9 cellular contexts compared by ENCODE assay signal in the genomic region with DNA sequence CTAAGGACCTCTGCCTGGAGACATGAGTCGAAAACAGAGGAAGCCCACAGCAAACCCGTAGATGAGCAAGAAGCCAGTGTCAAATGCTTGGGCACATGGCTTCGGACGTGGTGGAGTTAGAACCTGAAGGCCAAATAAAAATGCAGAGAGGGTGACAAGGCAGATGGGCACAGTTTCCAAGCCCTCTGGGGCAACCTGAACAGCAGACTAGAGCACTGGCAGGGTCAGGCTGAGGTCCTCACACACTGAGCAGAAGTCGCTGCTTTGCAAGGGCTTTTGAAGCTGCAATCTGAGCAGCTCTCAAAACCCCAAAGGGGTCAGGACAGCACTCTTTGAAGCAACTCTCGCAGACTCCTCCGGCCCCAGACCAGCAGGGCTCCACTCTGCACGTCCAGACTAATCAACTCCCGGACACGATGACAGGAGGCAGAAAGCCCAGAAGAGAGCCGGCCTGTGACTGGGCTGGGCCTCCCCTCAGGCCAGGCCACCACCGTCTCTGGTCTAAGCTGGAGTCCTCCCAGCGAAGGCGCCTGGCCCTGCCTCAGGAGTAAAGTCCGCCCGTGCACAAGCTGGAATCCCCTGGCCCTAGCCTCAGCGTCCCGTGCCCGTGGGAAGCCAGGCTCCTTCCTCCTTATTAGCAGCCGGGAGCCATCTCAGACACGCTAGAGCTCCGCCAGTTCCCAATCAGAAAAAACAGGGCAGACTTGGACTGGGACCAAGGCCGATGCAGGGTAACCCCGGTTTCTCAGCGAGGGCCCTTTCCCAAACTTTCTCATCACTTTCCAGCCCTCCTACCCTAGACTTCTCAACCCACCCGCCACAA. TPM values are rescaled to one million over a fixed set of nuclear protein-coding genes. Genes with fewer than 3 reads are reported as not detected.
DNase-seq lines count a peak whose midpoint lies in the region; ATAC-seq and TF ChIP-seq lines count a peak whose summit lies in the region.
"Had no signal": no experiment of that assay in that cellular context is flagged by ENCODE, and none has a peak within 500 bp of the region (broad histone marks: within the 10 kb centered on the region; RNA-seq: fewer than 3 reads in every experiment).

No MANE protein-coding gene starts in this region.

- peaks cover 3% of the 10 kb centered on the region for H3K27me3 Mint-ChIP-seq in activated naive CD4-positive, alpha-beta T cell treated with anti-CD3 and anti-CD28 coated beads, Interleukin-2, amount 10 ng/mL, durations not matched to agents 7 days and 5 days
- H3K27me3 Mint-ChIP-seq in glutamatergic neuron (ENCODE audit: unreplicated experiment) = peaks cover 17% of the 10 kb centered on the region

- H3K4me1 Mint-ChIP-seq in activated naive CD4-positive, alpha-beta T cell treated with anti-CD3 and anti-CD28 coated beads, Interleukin-2, amount 10 ng/mL, durations not matched to agents 7 days and 5 days = peaks cover 54% of the 10 kb centered on the region
- H3K4me1 Mint-ChIP-seq in glutamatergic neuron (ENCODE audit: low read depth, unreplicated experiment) = peaks cover 12% of the 10 kb centered on the region

- peak overlapping the region; percentile 79 for H3K56ac ChIP-seq in IMR-90 (ENCODE audit: extremely low read depth, insufficient read depth, low read length)

- peak overlapping the region; percentile 95 for H3K27ac Mint-ChIP-seq in activated naive CD4-positive, alpha-beta T cell treated with anti-CD3 and anti-CD28 coated beads, Interleukin-2, amount 10 ng/mL, durations not matched to agents 7 days and 5 days
- peak overlapping the region; percentile 92 for H3K27ac Mint-ChIP-seq in glutamatergic neuron (ENCODE audit: unreplicated experiment)

- peak overlapping the region; percentile 96 for H2AFZ ChIP-seq in IMR-90 (replicated peaks; ENCODE audit: low read length, poor library complexity)

- no peaks in the 10 kb centered on the region for H3K9me3 ChIP-seq in IMR-90 (ENCODE audit: control insufficient read depth, insufficient read depth, low read length)
- H3K9me3 ChIP-seq in neutrophil = no peaks in the 10 kb centered on the region

- H4K5ac ChIP-seq in IMR-90 (ENCODE audit: low read depth, low read length) = 0 out of 2 replicates have a peak overlapping the region, but pooled peaks have one; percentile 9

- H4K8ac ChIP-seq in IMR-90 (ENCODE audit: low read depth in 2 of 2, low read length in 2 of 2) = peak overlapping the region; percentile 1 to 70; a peak in 2 of 4 replicates

- peak overlapping the region; percentile 51 for H2BK5ac ChIP-seq in IMR-90 (ENCODE audit: low read depth, low read length, poor library complexity, severe bottlenecking)

- H3K4me1 ChIP-seq in IMR-90 (ENCODE audit: control insufficient read depth, insufficient read depth, low read length) (peaks cover 23% of the 10 kb centered on the region), neutrophil (ENCODE audit: control insufficient read depth in 1 of 2, insufficient read depth in 1 of 2, low read depth in 1 of 2, low read length in 1 of 2) (peaks cover 45% of the 10 kb centered on the region in 2 experiments)

- H3K27ac ChIP-seq in IMR-90 (ENCODE audit: insufficient read depth, low read length) (peak overlapping the region; percentile 84), neutrophil (peak overlapping the region; percentile 95)

- H3K23ac ChIP-seq in IMR-90 (ENCODE audit: low read depth, low read length) = peak overlapping the region; percentile 97

- intact Hi-C loops in IMR-90 (cut with micrococcal nuclease) = no loop called here

- no peak overlapping the region; the same call in 1 of the 2 replicates for H3K18ac ChIP-seq in IMR-90 (ENCODE audit: low read depth, low read length)

- peak overlapping the region; percentile 65 for H3K4ac ChIP-seq in IMR-90 (ENCODE audit: low read depth, low read length)

- H3K27me3 ChIP-seq in IMR-90 (ENCODE audit: control insufficient read depth, insufficient read depth, low read length) (no peaks in the 10 kb centered on the region), neutrophil (no peaks in the 10 kb centered on the region)

- no peak overlapping the region for H2BK15ac ChIP-seq in IMR-90 (ENCODE audit: low read depth, low read length)

- H2AK9ac ChIP-seq in IMR-90 (replicated peaks; ENCODE audit: low read depth, low read length, poor library complexity) = peak overlapping the region; percentile 91

- H3K4me3 Mint-ChIP-seq in activated naive CD4-positive, alpha-beta T cell treated with anti-CD3 and anti-CD28 coated beads, Interleukin-2, amount 10 ng/mL, durations not matched to agents 7 days and 5 days = peak overlapping the region; percentile 96
- peak overlapping the region; percentile 95 for H3K4me3 Mint-ChIP-seq in glutamatergic neuron (ENCODE audit: unreplicated experiment)

- no peak overlapping the region; the same call in 1 of the 2 replicates for H2BK120ac ChIP-seq in IMR-90 (ENCODE audit: low read depth, low read length)

- H3K79me1 ChIP-seq in IMR-90 (ENCODE audit: low read depth in 1 of 2, low read length in 2 of 2) = peaks cover 10 to 54% of the 10 kb centered on the region in 2 experiments; a peak in 3 of 4 replicates

- peak overlapping the region; percentile 81 for H3K4me3 ChIP-seq in IMR-90 (ENCODE audit: insufficient read depth, low read depth, low read length)
- peak overlapping the region; percentile 89 to 92 for H3K4me3 ChIP-seq in neutrophil (ENCODE audit: low read depth in 1 of 2, low read length in 1 of 2)

- 0 out of 2 replicates have a peak overlapping the region, but pooled peaks have one; percentile 17 for H2BK20ac ChIP-seq in IMR-90 (ENCODE audit: low read depth, low read length)

- H4K20me1 ChIP-seq in IMR-90 (ENCODE audit: insufficient read depth, low read length) = peaks cover 34% of the 10 kb centered on the region

- POLR2A ChIA-PET in IMR-90 (lab: Charles Lee; ENCODE audit: unreplicated experiment) = no interaction called here

- in situ Hi-C loops in Caki2 (cut with HindIII; ENCODE audit: low pct_unique_long_range_greater_than_20kb, low sequenced_read_pairs) (no loop called here), IMR-90 (cut with MboI; ENCODE audit: low sequenced_read_pairs) (no loop called here)

- H3K14ac ChIP-seq in IMR-90 (replicated peaks; ENCODE audit: low read depth, low read length) = peak overlapping the region; percentile 59

- peak overlapping the region; percentile 94 for H3K4me2 ChIP-seq in IMR-90 (ENCODE audit: low read depth, low read length)

- peaks cover 12% of the 10 kb centered on the region for H3K9me1 ChIP-seq in IMR-90 (ENCODE audit: insufficient read depth, low read length)

- H3K36me3 Mint-ChIP-seq in activated naive CD4-positive, alpha-beta T cell treated with anti-CD3 and anti-CD28 coated beads, Interleukin-2, amount 10 ng/mL, durations not matched to agents 7 days and 5 days = peaks cover 16% of the 10 kb centered on the region
- H3K36me3 Mint-ChIP-seq in glutamatergic neuron (ENCODE audit: unreplicated experiment) = no peaks in the 10 kb centered on the region

- H2AK5ac ChIP-seq in IMR-90 (ENCODE audit: low read depth, low read length) = peak overlapping the region; percentile 78

- no peaks in the 10 kb centered on the region for H3K9me3 Mint-ChIP-seq in activated naive CD4-positive, alpha-beta T cell treated with anti-CD3 and anti-CD28 coated beads, Interleukin-2, amount 10 ng/mL, durations not matched to agents 7 days and 5 days
- H3K9me3 Mint-ChIP-seq in glutamatergic neuron (ENCODE audit: unreplicated experiment) = peaks cover 18% of the 10 kb centered on the region

- no peak for TF ChIP-seq POLR2A in IMR-90 (IDR thresholded peaks at IDR 0.05; ENCODE audit: low read depth, low read length)

- DNase-seq in Caki2 (ENCODE audit: low read depth) = peak; percentile 37
- peak; percentile 34 for DNase-seq in IMR-90
- DNase-seq in activated naive CD4-positive, alpha-beta T cell treated with anti-CD3 and anti-CD28 coated beads, Interleukin-2, amount 10 ng/mL, durations not matched to agents 7 days and 5 days = peak; percentile 46
- peak; percentile 69 for DNase-seq in glutamatergic neuron
- DNase-seq in middle frontal gyrus (ENCODE audit: extremely low spot score, low spot score) = no peak

- H3K36me3 ChIP-seq in IMR-90 (ENCODE audit: control insufficient read depth, insufficient read depth, low read length) (peaks cover 5% of the 10 kb centered on the region), neutrophil (peaks cover 7% of the 10 kb centered on the region)

- TF ChIP-seq CTCF in IMR-90 (conservative IDR thresholded peaks at IDR 0.05; ENCODE audit: low read depth, low read length) (no peak), glutamatergic neuron (IDR thresholded peaks at IDR 0.05; ENCODE audit: partially characterized antibody, unreplicated experiment) (no peak), neutrophil (IDR thresholded peaks at IDR 0.05) (no peak)

- dilution Hi-C loops in IMR-90 (cut with HindIII; ENCODE audit: low sequenced_read_pairs, unreplicated experiment) = no loop called here

- peak overlapping the region; percentile 77 for H3K9ac ChIP-seq in IMR-90 (ENCODE audit: low read depth, low read length)

- H4K91ac ChIP-seq in IMR-90 (ENCODE audit: insufficient read depth, low read depth, low read length) = peak overlapping the region; percentile 58

- BruUV-seq in IMR-90 (replicated peaks; lab: Mats Ljungman, UMichigan) = no TSS peak

- CTCF ChIA-PET in IMR-90 (lab: Yijun Ruan, JAX) = no interaction called here
- CTCF ChIA-PET in activated naive CD4-positive, alpha-beta T cell treated with anti-CD3 and anti-CD28 coated beads, Interleukin-2, amount 10 ng/mL, durations not matched to agents 7 days and 5 days (lab: Charles Lee) = interaction anchor here (1.3 kb wide), 1 partner anchor 12 kb away, joined by 5 read pairs; no protein-coding TSS in a partner anchor

- peak; percentile 5 for ATAC-seq in IMR-90 (ENCODE audit: low read depth)
- no peak for ATAC-seq in GM18520 (IDR thresholded peaks at IDR 0.05; ENCODE audit: unreplicated experiment)
- ATAC-seq in HG02642 (IDR thresholded peaks at IDR 0.05; ENCODE audit: poor library complexity, unreplicated experiment) = no peak

- 5% methylated on average over 14 of the region's 26 CpGs; no CpG with 5 or more reads in 1 of the 2 experiments for WGBS in IMR-90 (ENCODE audit: extremely low coverage in 2 of 2, insufficient read length in 1 of 2), 2 experiments

- no peak for TF ChIP-seq RAD21 in IMR-90 (IDR thresholded peaks at IDR 0.05; ENCODE audit: low read length)

RNA-seq across cellular contexts. Expression of gene SMARCD2, which starts 0.9 kb away (rescaled TPM):
- total RNA-seq in Caki2 (2014; rRNA removed; shearing (Covaris generic); ENCODE audit: low replicate concordance) = 125 and 162 TPM in 2 replicates
- total RNA-seq in IMR-90 (2012; rRNA removed) (72.8 and 91.2 TPM in 2 replicates), glutamatergic neuron (ENCODE audit: unreplicated experiment) (84.5 TPM)
- 53.7 and 56.9 TPM in 2 replicates for polyA plus RNA-seq in IMR-90 (2012; rRNA removed)
- 28.3 and 43.2 TPM in 2 replicates for polyA plus RNA-seq in IMR-90 (2012; cell fraction: cytosol; rRNA removed)
- 64.7 and 69.4 TPM in 2 replicates for polyA plus RNA-seq in IMR-90 (2012; cell fraction: nucleus; rRNA removed; ENCODE audit: low replicate concordance)

RNA-seq across cellular contexts. Expression of gene FTSJ3, which starts 14.1 kb away (rescaled TPM):
- 49.4 and 83.9 TPM in 2 replicates for total RNA-seq in Caki2 (2014; rRNA removed; shearing (Covaris generic); ENCODE audit: low replicate concordance)
- total RNA-seq in IMR-90 (2012; rRNA removed) (68.1 and 69.4 TPM in 2 replicates), glutamatergic neuron (ENCODE audit: unreplicated experiment) (42.0 TPM)
- polyA plus RNA-seq in IMR-90 (2012; rRNA removed) = 45.4 and 51.3 TPM in 2 replicates
- polyA plus RNA-seq in IMR-90 (2012; cell fraction: cytosol; rRNA removed) = 22.2 and 33.6 TPM in 2 replicates
- 63.3 and 90.0 TPM in 2 replicates for polyA plus RNA-seq in IMR-90 (2012; cell fraction: nucleus; rRNA removed; ENCODE audit: low replicate concordance)

RNA-seq across cellular contexts. Expression of gene PSMC5, which starts 14.3 kb away (rescaled TPM):
- total RNA-seq in Caki2 (2014; rRNA removed; shearing (Covaris generic); ENCODE audit: low replicate concordance) = 108 and 120 TPM in 2 replicates
- total RNA-seq in IMR-90 (2012; rRNA removed) (104 and 105 TPM in 2 replicates), glutamatergic neuron (ENCODE audit: unreplicated experiment) (133 TPM)
- polyA plus RNA-seq in IMR-90 (2012; rRNA removed) = 165 and 175 TPM in 2 replicates
- 104 and 142 TPM in 2 replicates for polyA plus RNA-seq in IMR-90 (2012; cell fraction: cytosol; rRNA removed)
- polyA plus RNA-seq in IMR-90 (2012; cell fraction: nucleus; rRNA removed; ENCODE audit: low replicate concordance) = 92.5 and 145 TPM in 2 replicates

RNA-seq across cellular contexts. Expression of gene CSH2, which starts 31.9 kb away (rescaled TPM):
- total RNA-seq in Caki2 (2014; rRNA removed; shearing (Covaris generic); ENCODE audit: low replicate concordance) = not detected in 2 replicates
- total RNA-seq in IMR-90 (2012; rRNA removed) (not detected in 2 replicates), glutamatergic neuron (ENCODE audit: unreplicated experiment) (0.56 TPM)
- not detected in 2 replicates for polyA plus RNA-seq in IMR-90 (2012; rRNA removed)
- polyA plus RNA-seq in IMR-90 (2012; cell fraction: cytosol; rRNA removed) = not detected in 2 replicates
- not detected in 2 replicates for polyA plus RNA-seq in IMR-90 (2012; cell fraction: nucleus; rRNA removed; ENCODE audit: low replicate concordance)
- total RNA-seq: activated CD8-positive, alpha-beta memory T cell treated with anti-CD3 and anti-CD28 coated beads for 36 hours had no signal

RNA-seq across cellular contexts. Expression of gene GH2, which starts 40.2 kb away (rescaled TPM):
- not detected in 2 replicates for total RNA-seq in Caki2 (2014; rRNA removed; shearing (Covaris generic); ENCODE audit: low replicate concordance)
- total RNA-seq in IMR-90 (2012; rRNA removed) (not detected in 2 replicates), glutamatergic neuron (ENCODE audit: unreplicated experiment) (not detected)
- polyA plus RNA-seq in IMR-90 (2012; rRNA removed) = not detected in 2 replicates
- polyA plus RNA-seq in IMR-90 (2012; cell fraction: cytosol; rRNA removed) = not detected in 2 replicates
- not detected in 2 replicates for polyA plus RNA-seq in IMR-90 (2012; cell fraction: nucleus; rRNA removed; ENCODE audit: low replicate concordance)
- total RNA-seq: activated CD8-positive, alpha-beta memory T cell treated with anti-CD3 and anti-CD28 coated beads for 36 hours had no signal
